In genomic region chr9:99451121-99451606, GRCh38 we compare ENCODE assay signal across 22 cellular contexts.
DNase-seq lines count a peak whose midpoint lies in the region; ATAC-seq, FAIRE-seq and TF ChIP-seq lines count a peak whose summit lies in the region.
"Had no signal": no experiment of that assay in that cellular context is flagged by ENCODE, and none has a peak within 500 bp of the region (broad histone marks: within the 10 kb centered on the region; RNA-seq: fewer than 3 reads in every experiment).

No MANE protein-coding gene starts in this region.

- no peaks in the 10 kb centered on the region for H3K36me3 Mint-ChIP-seq in astrocyte (ENCODE audit: low read depth, unreplicated experiment)
- H3K36me3 Mint-ChIP-seq: type B pancreatic cell had no signal

- 38 to 49% methylated on average over 4 of the region's 4 CpGs for WGBS in pancreas, 2 donors

- ATAC-seq in pancreas (peak in 3 of 4 donors; percentile 78 to 94 (median 88)), HG02970 (IDR thresholded peaks at IDR 0.05; ENCODE audit: low FRiP score, unreplicated experiment) (no peak)
- ATAC-seq: A549 had no signal

- no peak overlapping the region for H3K9ac ChIP-seq in astrocyte (ENCODE audit: low read length)

- H3K27ac Mint-ChIP-seq in astrocyte (ENCODE audit: unreplicated experiment), result no peak overlapping the region
- H3K27ac Mint-ChIP-seq: activated T-helper 1 cell treated with anti-CD3 and anti-CD28 coated beads, Interleukin-12 subunit alpha, Interleukin-12 subunit beta, Interleukin-2, Interleukin-4 antibody, amounts not matched to agents 30 ng/mL and 10 ng/mL and 1 ng/mL, durations not matched to agents 14 hours and 24 hours and 36 hours; CD4-positive, alpha-beta T cell; type B pancreatic cell had no signal

- no peaks in the 10 kb centered on the region for H3K36me3 ChIP-seq in astrocyte (ENCODE audit: insufficient read depth, low read length)
- no peaks in the 10 kb centered on the region for H3K36me3 ChIP-seq in left ventricle myocardium inferior
- no peaks in the 10 kb centered on the region for H3K36me3 ChIP-seq in pancreas

- peaks cover 2% of the 10 kb centered on the region for H3K27me3 Mint-ChIP-seq in astrocyte (ENCODE audit: low read depth, unreplicated experiment)
- H3K27me3 Mint-ChIP-seq: type B pancreatic cell had no signal

- H3K27me3 ChIP-seq in astrocyte (ENCODE audit: insufficient read depth, low read length), result peaks cover 2% of the 10 kb centered on the region
- H3K27me3 ChIP-seq in left ventricle myocardium inferior (ENCODE audit: low read depth), result no peaks in the 10 kb centered on the region
- no peaks in the 10 kb centered on the region for H3K27me3 ChIP-seq in pancreas

- no peak for TF ChIP-seq CTCF in astrocyte (IDR thresholded peaks at IDR 0.05; ENCODE audit: insufficient read depth, low read depth, low read length)
- no peak for TF ChIP-seq CTCF in left ventricle myocardium inferior (IDR thresholded peaks at IDR 0.05; ENCODE audit: borderline replicate concordance)
- TF ChIP-seq CTCF in pancreas (IDR thresholded peaks at IDR 0.05), result no peak

- FAIRE-seq in astrocyte (lab: Jason Lieb, UNC), result no peak
- FAIRE-seq in pancreas (lab: Jason Lieb, UNC), result no peak
- FAIRE-seq: A549, islet of Langerhans had no signal

- H3K4me3 ChIP-seq in astrocyte (ENCODE audit: insufficient read depth, low read depth, low read length) (no peak overlapping the region), left ventricle myocardium inferior (no peak overlapping the region), pancreas (no peak overlapping the region)
- H3K4me3 ChIP-seq: A549, smooth muscle cell had no signal

- H3K79me2 ChIP-seq in astrocyte (ENCODE audit: insufficient read depth, low read length), result no peaks in the 10 kb centered on the region

- H3K27ac ChIP-seq in astrocyte (ENCODE audit: low read depth, low read length) (no peak overlapping the region), left ventricle myocardium inferior (replicated peaks) (peak overlapping the region; percentile 84), pancreas (no peak overlapping the region)
- H3K27ac ChIP-seq: A549, epithelial cell of prostate, HL-60 had no signal

- H3K4me1 Mint-ChIP-seq in astrocyte (ENCODE audit: low read depth, unreplicated experiment), result peaks cover 2% of the 10 kb centered on the region

- no peaks in the 10 kb centered on the region for H3K9me3 Mint-ChIP-seq in astrocyte (ENCODE audit: unreplicated experiment)
- H3K9me3 Mint-ChIP-seq: activated T-helper 1 cell treated with anti-CD3 and anti-CD28 coated beads, Interleukin-12 subunit alpha, Interleukin-12 subunit beta, Interleukin-2, Interleukin-4 antibody, amounts not matched to agents 30 ng/mL and 10 ng/mL and 1 ng/mL, durations not matched to agents 14 hours and 24 hours and 36 hours; CD4-positive, alpha-beta T cell; type B pancreatic cell had no signal

- H3K9me3 ChIP-seq in astrocyte (ENCODE audit: insufficient read depth, low read depth, low read length) (no peaks in the 10 kb centered on the region), left ventricle myocardium inferior (replicated peaks) (no peaks in the 10 kb centered on the region), pancreas (no peaks in the 10 kb centered on the region)
- H3K9me3 ChIP-seq: A549 had no signal

- H3K4me1 ChIP-seq in astrocyte (ENCODE audit: insufficient read depth, low read length), result no peaks in the 10 kb centered on the region
- peaks cover 14% of the 10 kb centered on the region for H3K4me1 ChIP-seq in left ventricle myocardium inferior
- no peaks in the 10 kb centered on the region for H3K4me1 ChIP-seq in pancreas
- H3K4me1 ChIP-seq: A549 had no signal

- no peak overlapping the region for H2AFZ ChIP-seq in astrocyte (ENCODE audit: low read depth, low read length)

- intact Hi-C loops in left ventricle myocardium inferior (cut with micrococcal nuclease) (no loop called here), pancreas (cut with DNase I) (no loop called here)

- H3K4me2 ChIP-seq in astrocyte (ENCODE audit: low read length), result no peak overlapping the region
- H3K4me2 ChIP-seq: A549, smooth muscle cell had no signal

- no peaks in the 10 kb centered on the region for H4K20me1 ChIP-seq in astrocyte (ENCODE audit: insufficient read depth, low read length)

- DNase-seq in AG20443 (ENCODE audit: low spot score) (peak; percentile 21), astrocyte (ENCODE audit: low read depth) (peak; percentile 16), left ventricle myocardium inferior (peak; percentile 46), pancreas (peak in 2 of 6 donors; percentile 24 to 33), hepatic stellate cell (ENCODE audit: low spot score) (no peak), cerebellar nuclear complex (lab: John Stamatoyannopoulos, UW) (no peak), NCI-H2107 treated with DMSO at 0.1 percent for 48 hours (lab: John Stamatoyannopoulos, UW; ENCODE audit: unreplicated experiment) (no peak)
- DNase-seq: activated CD8-positive, alpha-beta memory T cell treated with anti-CD3 and anti-CD28 coated beads for 24 hours; CD4-positive, alpha-beta T cell; EL; KBM-7; NCI-H1105 treated with DMSO at 0.1 percent for 48 hours; NCI-H2227 treated with DMSO at 0.1 percent for 48 hours; T-helper 1 cell had no signal

- H3K4me3 Mint-ChIP-seq in astrocyte (ENCODE audit: unreplicated experiment), result no peak overlapping the region
- H3K4me3 Mint-ChIP-seq: activated T-helper 1 cell treated with anti-CD3 and anti-CD28 coated beads, Interleukin-12 subunit alpha, Interleukin-12 subunit beta, Interleukin-2, Interleukin-4 antibody, amounts not matched to agents 30 ng/mL and 10 ng/mL and 1 ng/mL, durations not matched to agents 14 hours and 24 hours and 36 hours; CD4-positive, alpha-beta T cell; type B pancreatic cell had no signal

Comparison
In these comparisons a context has a peak if more than half of its experiments do, and no peak if none do; other contexts are left out.
1. DNase-seq: peak in AG20443 (single experiment), astrocyte (single experiment) and left ventricle myocardium inferior (single experiment); none in hepatic stellate cell (single experiment), cerebellar nuclear complex (0 of 2) and NCI-H2107 treated with DMSO at 0.1 percent for 48 hours (single experiment).